In the genomic region with DNA sequence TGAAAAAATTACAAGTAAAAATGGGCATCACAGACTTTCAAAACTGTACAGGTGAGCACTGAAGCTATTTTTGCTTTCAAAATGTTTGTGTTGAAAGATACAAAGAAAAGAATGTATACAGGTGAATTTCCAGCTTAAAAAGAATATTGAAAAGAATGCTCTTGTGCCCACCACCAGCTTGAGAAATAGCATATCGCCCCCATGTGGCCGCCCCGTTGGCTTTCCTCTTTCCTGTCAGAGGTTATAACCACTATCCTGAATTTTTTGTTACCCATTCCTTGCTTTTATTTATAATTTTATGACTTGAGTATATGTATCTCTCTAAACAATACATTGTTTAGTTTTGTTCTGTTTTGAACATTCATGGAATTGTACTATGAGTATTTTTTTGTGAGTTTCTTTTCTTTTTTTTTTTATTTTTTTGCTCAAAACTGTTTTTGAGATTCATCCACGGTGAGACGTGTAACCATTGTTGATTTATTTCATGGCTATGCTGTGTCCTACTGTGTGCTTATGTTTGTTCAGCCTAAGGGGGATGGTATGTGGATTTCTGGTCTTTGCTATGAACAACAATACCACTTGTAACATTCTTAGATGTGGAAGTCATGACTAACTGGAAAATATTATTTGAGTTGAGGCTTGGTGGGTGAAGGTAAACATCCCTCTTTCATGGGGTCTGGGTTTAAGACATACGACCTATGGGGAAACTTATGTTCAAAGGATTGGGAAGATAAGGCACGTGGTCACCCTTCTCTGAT, we compare ENCODE assay signal across 8 cellular contexts. TPM values are rescaled to one million over a fixed set of nuclear protein-coding genes. Genes with fewer than 3 reads are reported as not detected.
DNase-seq lines count a peak whose midpoint lies in the region; ATAC-seq, FAIRE-seq and TF ChIP-seq lines count a peak whose summit lies in the region.

No MANE protein-coding gene starts in this region.

- CTCF ChIA-PET in AG04449 (lab: Yijun Ruan, JAX) = interaction anchor here (0.9 to 2.0 kb wide), 6 partner anchors 10 to 481 kb away, joined by 4 to 8 read pairs (median 4); a partner anchor contains a TSS

- peak; percentile 47 for FAIRE-seq in G401.6 (lab: Jason Lieb, UNC)

- POLR2A ChIA-PET in AG04449 (lab: Yijun Ruan, JAX) = no interaction called here

- H3K4me3 ChIP-seq in AG04449 (ENCODE audit: low read depth, low read length) (no peak overlapping the region), epithelial cell of proximal tubule (ENCODE audit: low read depth, low read length) (no peak overlapping the region)

- no peak for DNase-seq in AG04449 (ENCODE audit: low read depth, low spot score)
- peak; percentile 20 for DNase-seq in NCI-H774 (lab: John Stamatoyannopoulos, UW)
- DNase-seq in epithelial cell of proximal tubule (ENCODE audit: low read depth) = no peak
- no peak for DNase-seq in NCI-H2107 treated with DMSO at 0.1 percent for 48 hours (lab: John Stamatoyannopoulos, UW; ENCODE audit: unreplicated experiment)

- TF ChIP-seq CTCF in AG04449 (IDR thresholded peaks at IDR 0.05; ENCODE audit: insufficient read depth, low read length, missing control alignments) (peak; percentile 36), epithelial cell of proximal tubule (conservative IDR thresholded peaks at IDR 0.05; ENCODE audit: low read depth, low read length) (peak; percentile 73)

- ATAC-seq in GM21786 (IDR thresholded peaks at IDR 0.05; ENCODE audit: unreplicated experiment) = no peak
- no peak for ATAC-seq in HG02981 (IDR thresholded peaks at IDR 0.05; ENCODE audit: unreplicated experiment)
- no peak for ATAC-seq in GM21717 (IDR thresholded peaks at IDR 0.05; ENCODE audit: unreplicated experiment)

RNA-seq across cellular contexts. Expression of a gene that starts 11.6 kb away (rescaled TPM):
- total RNA-seq in epithelial cell of proximal tubule = 0.87 and 4.1 TPM in 2 replicates
